ENCODE assay signal across 23 cellular contexts in genomic region chr2:200180943-200181342, GRCh38.
"Had no signal": no experiment of that assay in that cellular context is flagged by ENCODE, and none has a peak within 500 bp of the region (broad histone marks: within the 10 kb centered on the region; RNA-seq: fewer than 3 reads in every experiment).

No MANE protein-coding gene starts in this region.

- H3K4me1 ChIP-seq: Peyer's patch, SJSA1 had no signal

- H3K27ac ChIP-seq: Peyer's patch, SJSA1, SK-N-MC had no signal

- H3K36me3 ChIP-seq: MG63, Peyer's patch, SJSA1 had no signal

- H3K27me3 ChIP-seq: MG63, Peyer's patch, SJSA1 had no signal

- H3K4me3 ChIP-seq: MG63, Peyer's patch, SJSA1, SK-N-MC had no signal

- H3K9me3 ChIP-seq: MG63, Peyer's patch, SJSA1 had no signal

- ATAC-seq: PC-3 had no signal

- FAIRE-seq: HepG2 had no signal

- DNase-seq: IMR-90, KG1, MG63, NCI-H1092, NCI-H1105 treated with DMSO at 0.1 percent for 48 hours, NCI-H1417 treated with DMSO at 0.1 percent for 48 hours, NCI-H146, NCI-H1694 treated with DMSO at 0.1 percent for 48 hours, NCI-H1930, NCI-H2107, NCI-H2171, NCI-H226, NCI-H446, NCI-H510A, NCI-H524 treated with DMSO at 0.1 percent for 48 hours, NCI-H774, PC-3, Peyer's patch, Right ventricle myocardium superior, SIG-M5 had no signal
